23 cellular contexts compared by ENCODE assay signal in genomic region chr16:86443508-86444130, GRCh38.
"Had no signal": no experiment of that assay in that cellular context is flagged by ENCODE, and none has a peak within 500 bp of the region (broad histone marks: within the 10 kb centered on the region; RNA-seq: fewer than 3 reads in every experiment).

No MANE protein-coding gene starts in this region.

- H2AFZ ChIP-seq: parathyroid adenoma had no signal

- H3K9ac ChIP-seq: parathyroid adenoma had no signal

- H3K4me1 Mint-ChIP-seq: activated CD4-positive, alpha-beta memory T cell treated with anti-CD3 and anti-CD28 coated beads, Interleukin-2, amount 10 ng/mL, durations not matched to agents 7 days and 5 days; activated CD4-positive, alpha-beta T cell treated with anti-CD3 and anti-CD28 coated beads, Interleukin-2, amount 10 ng/mL, durations not matched to agents 7 days and 5 days; activated naive CD4-positive, alpha-beta T cell treated with anti-CD3 and anti-CD28 coated beads, Interleukin-2, amount 10 ng/mL, durations not matched to agents 7 days and 5 days; central memory CD8-positive, alpha-beta T cell had no signal

- H3K36me3 ChIP-seq: breast epithelium, esophagus muscularis mucosa, heart left ventricle, left ventricle myocardium inferior, spleen, tibial nerve had no signal

- H3K4me1 ChIP-seq: breast epithelium, foreskin keratinocyte, parathyroid adenoma had no signal

- ATAC-seq: foreskin keratinocyte, right cardiac atrium had no signal

- H3K9me3 Mint-ChIP-seq: activated CD4-positive, alpha-beta memory T cell treated with anti-CD3 and anti-CD28 coated beads, Interleukin-2, amount 10 ng/mL, durations not matched to agents 7 days and 5 days; activated CD4-positive, alpha-beta T cell treated with anti-CD3 and anti-CD28 coated beads, Interleukin-2, amount 10 ng/mL, durations not matched to agents 7 days and 5 days; activated naive CD4-positive, alpha-beta T cell treated with anti-CD3 and anti-CD28 coated beads, Interleukin-2, amount 10 ng/mL, durations not matched to agents 7 days and 5 days; activated T-cell treated with anti-CD3 and anti-CD28 coated beads, Interleukin-2, amount 50 U/mL, for 24 hours; central memory CD8-positive, alpha-beta T cell had no signal

- H3K27me3 ChIP-seq: esophagus muscularis mucosa, foreskin keratinocyte had no signal

- FAIRE-seq: colon had no signal

- H3K4me3 Mint-ChIP-seq: activated CD4-positive, alpha-beta memory T cell treated with anti-CD3 and anti-CD28 coated beads, Interleukin-2, amount 10 ng/mL, durations not matched to agents 7 days and 5 days; activated CD4-positive, alpha-beta T cell treated with anti-CD3 and anti-CD28 coated beads, Interleukin-2, amount 10 ng/mL, durations not matched to agents 7 days and 5 days; activated naive CD4-positive, alpha-beta T cell treated with anti-CD3 and anti-CD28 coated beads, Interleukin-2, amount 10 ng/mL, durations not matched to agents 7 days and 5 days; activated T-cell treated with anti-CD3 and anti-CD28 coated beads, Interleukin-2, amount 50 U/mL, for 24 hours; central memory CD8-positive, alpha-beta T cell had no signal

- H3K79me2 ChIP-seq: parathyroid adenoma had no signal

- H3K27ac ChIP-seq: breast epithelium, foreskin keratinocyte, left ventricle myocardium inferior, parathyroid adenoma, spleen, tibial nerve had no signal

- H3K4me3 ChIP-seq: breast epithelium, esophagus muscularis mucosa, heart left ventricle, left ventricle myocardium inferior, spleen, tibial nerve had no signal

- H3K36me3 Mint-ChIP-seq: activated naive CD4-positive, alpha-beta T cell treated with anti-CD3 and anti-CD28 coated beads, Interleukin-2, amount 10 ng/mL, durations not matched to agents 7 days and 5 days had no signal

- DNase-seq: activated CD4-positive, alpha-beta memory T cell treated with anti-CD3 and anti-CD28 coated beads, Interleukin-2, amount 10 ng/mL, durations not matched to agents 7 days and 5 days; activated CD4-positive, alpha-beta T cell treated with anti-CD3 and anti-CD28 coated beads for 1 hour; activated CD4-positive, alpha-beta T cell treated with anti-CD3 and anti-CD28 coated beads, Interleukin-2, amount 10 ng/mL, durations not matched to agents 7 days and 5 days; activated CD8-positive, alpha-beta memory T cell treated with anti-CD3 and anti-CD28 coated beads, Interleukin-2, amount 50 U/mL, for 48 hours; activated gamma-delta T cell; activated naive CD4-positive, alpha-beta T cell treated with anti-CD3 and anti-CD28 coated beads, Interleukin-2, amount 10 ng/mL, durations not matched to agents 7 days and 5 days; activated T-cell treated with anti-CD3 and anti-CD28 coated beads, Interleukin-2, amount 50 U/mL, for 24 hours; effector CD4-positive, alpha-beta T cell; foreskin keratinocyte; heart left ventricle; kidney glomerular epithelial cell; left ventricle myocardium inferior; occipital lobe; spleen; stimulated activated naive CD4-positive, alpha-beta T cell; T-helper 2 cell had no signal

- H3K27ac Mint-ChIP-seq: activated CD4-positive, alpha-beta memory T cell treated with anti-CD3 and anti-CD28 coated beads, Interleukin-2, amount 10 ng/mL, durations not matched to agents 7 days and 5 days; activated CD4-positive, alpha-beta T cell treated with anti-CD3 and anti-CD28 coated beads, Interleukin-2, amount 10 ng/mL, durations not matched to agents 7 days and 5 days; activated naive CD4-positive, alpha-beta T cell treated with anti-CD3 and anti-CD28 coated beads, Interleukin-2, amount 10 ng/mL, durations not matched to agents 7 days and 5 days; activated T-cell treated with anti-CD3 and anti-CD28 coated beads, Interleukin-2, amount 50 U/mL, for 24 hours had no signal

- H3K9me3 ChIP-seq: esophagus muscularis mucosa, left ventricle myocardium inferior had no signal
